ENCODE assay signal across 29 cellular contexts in the genomic region with DNA sequence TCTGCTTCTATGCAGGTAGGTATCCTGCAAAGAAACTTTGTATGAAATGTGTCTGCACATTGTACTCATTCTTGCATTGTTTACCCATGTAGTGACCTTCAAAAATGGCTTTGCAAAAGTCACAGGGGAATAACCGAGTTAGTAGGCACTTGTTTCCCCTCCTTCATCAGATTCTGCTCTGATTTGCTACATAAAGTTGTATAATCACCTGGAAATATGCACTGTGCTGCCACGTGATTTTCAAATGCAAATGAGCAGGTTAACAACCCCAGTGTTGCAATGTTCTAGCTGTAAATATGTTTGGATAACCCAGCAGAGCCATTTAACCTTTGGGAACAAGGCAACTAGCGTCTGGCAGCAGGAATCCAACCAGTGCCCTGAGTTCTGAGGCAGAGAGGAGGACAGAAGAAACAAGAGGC. TPM values are rescaled to one million over a fixed set of nuclear protein-coding genes. Genes with fewer than 3 reads are reported as not detected.
"Had no signal": no experiment of that assay in that cellular context is flagged by ENCODE, and none has a peak within 500 bp of the region (broad histone marks: within the 10 kb centered on the region; RNA-seq: fewer than 3 reads in every experiment).

A gene (plus strand): TSS at position 321 of the 419 bp plus-strand sequence. CDS start 184 bp downstream, outside the sequence.

- H3K9me3 ChIP-seq: lower lobe of right lung, sigmoid colon had no signal

- H3K27ac ChIP-seq: lower lobe of right lung, parathyroid adenoma, sigmoid colon had no signal

- H3K27me3 ChIP-seq: sigmoid colon had no signal

- H3K4me1 ChIP-seq: lower lobe of right lung, parathyroid adenoma, sigmoid colon had no signal

- ATAC-seq: activated CD4-positive, CD25-positive, alpha-beta regulatory T cell treated with anti-CD3 and anti-CD28 coated beads, Interleukin-2, amount 50 U/mL, for 24 hours; activated naive CD8-positive, alpha-beta T cell treated with anti-CD3 and anti-CD28 coated beads, Interleukin-2, amount 50 U/mL, for 24 hours; esophagus mucosa; lower lobe of right lung; stimulated activated naive B cell treated with anti-CD40 and anti-IgM and Interleukin-4, amounts not matched to agents 10 μg/mL and 1 μg/mL and 100 μg/mL, for 72 hours had no signal

- H2AFZ ChIP-seq: parathyroid adenoma had no signal

- H3K4me3 ChIP-seq: lower lobe of right lung, sigmoid colon had no signal

- H3K9ac ChIP-seq: parathyroid adenoma had no signal

- H3K79me2 ChIP-seq: parathyroid adenoma had no signal

- DNase-seq: activated CD4-positive, alpha-beta memory T cell treated with anti-CD3 and anti-CD28 coated beads, Interleukin-2, amount 10 ng/mL, durations not matched to agents 7 days and 5 days; activated CD4-positive, alpha-beta T cell treated with anti-CD3 and anti-CD28 coated beads, Interleukin-2, amount 10 ng/mL, durations not matched to agents 24 days and 14 days; activated effector memory CD4-positive, alpha-beta T cell treated with anti-CD3 and anti-CD28 coated beads, Interleukin-2, amount 50 U/mL, for 16 hours; activated naive CD4-positive, alpha-beta T cell treated with anti-CD3 and anti-CD28 coated beads, Interleukin-2, amount 10 ng/mL, durations not matched to agents 7 days and 5 days; activated naive CD8-positive, alpha-beta T cell treated with anti-CD3 and anti-CD28 coated beads, Interleukin-2, amount 50 U/mL, for 24 hours; activated T-cell treated with anti-CD3 and anti-CD28 coated beads for 4 hours; effector CD4-positive, alpha-beta T cell; glutamatergic neuron; hippocampal formation; lower lobe of right lung; mesendoderm; naive B cell; nucleus accumbens; sigmoid colon; stimulated activated CD4-positive, alpha-beta T cell treated with anti-CD3 and anti-CD28 coated beads, Interleukin-2, amount 100 ng/mL, for 48 hours; stimulated activated CD8-positive, alpha-beta memory T cell treated with anti-CD3 and anti-CD28 coated beads, Interleukin-4, amount 100 ng/mL, for 48 hours; stimulated activated naive B cell treated with anti-CD40 and anti-IgM and Interleukin-4, amounts not matched to agents 10 μg/mL and 1 μg/mL and 100 μg/mL, for 72 hours; SW 1271 had no signal

- H3K36me3 ChIP-seq: lower lobe of right lung, sigmoid colon had no signal

- FAIRE-seq: endometrium, frontal cortex had no signal

RNA-seq across cellular contexts. Expression of the gene that starts here (rescaled TPM):
- total RNA-seq: activated CD4-positive, alpha-beta memory T cell treated with anti-CD3 and anti-CD28 coated beads, Interleukin-2, amount 10 ng/mL, durations not matched to agents 7 days and 5 days; activated CD4-positive, alpha-beta T cell treated with anti-CD3 and anti-CD28 coated beads, Interleukin-2, amount 10 ng/mL, durations not matched to agents 24 days and 14 days; cardiac septum; chondrocyte; esophagus mucosa; frontal cortex; lower lobe of right lung; pulmonary artery endothelial cell; sigmoid colon; T-helper 2 cell treated with Interferon-gamma antibody and Interleukin-4, amounts not matched to agents 100 ng/mL and 5 ng/mL, for 36 hours; temporal lobe had no signal
- polyA plus RNA-seq: neural cell had no signal
